ENCODE assay signal across 28 cellular contexts in the genomic region with DNA sequence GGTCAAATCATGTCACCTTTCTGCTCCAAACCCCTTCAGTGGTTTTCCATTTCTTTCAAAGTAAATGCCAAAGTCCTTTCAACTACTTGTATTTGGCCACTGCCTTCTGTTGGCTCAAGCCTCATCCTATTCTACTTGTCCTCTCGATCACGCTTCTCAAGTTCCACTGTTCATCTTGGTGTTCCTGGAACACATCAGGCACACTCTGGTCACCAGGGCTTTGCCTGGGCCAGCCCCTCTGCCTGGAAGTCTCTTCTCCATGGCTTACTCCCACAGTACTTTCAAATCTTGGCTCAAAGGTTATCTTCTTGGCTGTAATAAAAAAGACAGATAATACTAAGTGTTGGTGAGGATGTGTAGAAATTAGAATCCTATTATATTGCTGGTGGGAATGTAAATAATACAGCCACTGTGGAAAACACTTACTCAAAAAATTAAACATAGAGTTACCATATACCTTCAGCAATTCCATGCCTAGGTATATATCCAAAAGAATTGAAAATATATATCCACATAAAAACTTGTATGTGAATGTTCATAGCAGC.
"Had no signal": no experiment of that assay in that cellular context is flagged by ENCODE, and none has a peak within 500 bp of the region (broad histone marks: within the 10 kb centered on the region; RNA-seq: fewer than 3 reads in every experiment).

No MANE protein-coding gene starts in this region.

- H3K27ac ChIP-seq: lower lobe of right lung, neural progenitor cell, neutrophil, parathyroid adenoma, psoas muscle, skin epidermis, stomach, testis, thyroid gland, transverse colon, upper lobe of left lung, vagina had no signal

- H3K4me1 ChIP-seq: neural progenitor cell, parathyroid adenoma, transverse colon, upper lobe of left lung, vagina had no signal

- DNase-seq: hypothalamus; immature natural killer cell; kidney; lower lobe of right lung; mammary epithelial cell; mesendoderm; naive B cell; natural killer cell; nephron progenitor cell; occipital lobe; psoas muscle; stimulated activated CD4-positive, alpha-beta T cell treated with anti-CD3 and anti-CD28 coated beads, Interleukin-12 subunit alpha, Interleukin-12 subunit beta, amount 100 ng/mL, for 4 hours; stimulated activated CD4-positive, alpha-beta T cell treated with anti-CD3 and anti-CD28 coated beads, Interleukin-15, amount 100 ng/mL, for 24 hours; stimulated activated CD4-positive, alpha-beta T cell treated with anti-CD3 and anti-CD28 coated beads, Interleukin-2, amount 100 ng/mL, for 24 hours; stimulated activated CD4-positive, alpha-beta T cell treated with anti-CD3 and anti-CD28 coated beads, Interleukin-4, amount 100 ng/mL, for 1 hour; stimulated activated naive B cell treated with anti-CD40 and anti-IgM and Interleukin-4, amounts not matched to agents 10 μg/mL and 1 μg/mL and 100 μg/mL, for 72 hours; stimulated activated naive CD8-positive, alpha-beta T cell treated with anti-CD3 and anti-CD28 coated beads, Interleukin-15, Interleukin-2, amounts not matched to agents 100 U/mL and 50 U/mL, for 24 hours; stomach; testis; thyroid gland; transverse colon; upper lobe of left lung had no signal

- H3K4me2 ChIP-seq: neural progenitor cell had no signal

- ATAC-seq: lower lobe of right lung; natural killer cell; psoas muscle; sciatic nerve; stimulated activated naive B cell treated with anti-CD40 and anti-IgM and Interleukin-4, amounts not matched to agents 10 μg/mL and 1 μg/mL and 100 μg/mL, for 72 hours; stimulated activated naive CD8-positive, alpha-beta T cell treated with anti-CD3 and anti-CD28 coated beads, Interleukin-15, Interleukin-2, amounts not matched to agents 100 U/mL and 50 U/mL, for 24 hours had no signal

- H3K9me3 ChIP-seq: lower lobe of right lung, neutrophil, psoas muscle, testis, thyroid gland, transverse colon, upper lobe of left lung, vagina had no signal

- H3K36me3 ChIP-seq: lower lobe of right lung, neural progenitor cell, neutrophil, stomach, thyroid gland, transverse colon, upper lobe of left lung, vagina had no signal

- H3K9ac ChIP-seq: neural progenitor cell, parathyroid adenoma had no signal

- H3K4me3 ChIP-seq: lower lobe of right lung, neural progenitor cell, psoas muscle, skin epidermis, stomach, testis, thyroid gland, transverse colon, upper lobe of left lung, vagina had no signal

- H2AFZ ChIP-seq: neural progenitor cell, parathyroid adenoma had no signal

- H3K27me3 ChIP-seq: neural progenitor cell, neutrophil, stomach, testis, thyroid gland, transverse colon, upper lobe of left lung, vagina had no signal
